Comparison of ENCODE assay signal across 20 cellular contexts in genomic region chr20:1338801-1339200, GRCh38. TPM values are rescaled to one million over a fixed set of nuclear protein-coding genes. Genes with fewer than 3 reads are reported as not detected.
DNase-seq lines count a peak whose midpoint lies in the region; ATAC-seq and TF ChIP-seq lines count a peak whose summit lies in the region.
"Had no signal": no experiment of that assay in that cellular context is flagged by ENCODE, and none has a peak within 500 bp of the region (broad histone marks: within the 10 kb centered on the region; RNA-seq: fewer than 3 reads in every experiment).

No MANE protein-coding gene starts in this region.

- H3K27ac ChIP-seq in left ventricle myocardium inferior (replicated peaks) (peak overlapping the region; percentile 81), right cardiac atrium (ENCODE audit: low read length) (no peak overlapping the region), angular gyrus (ENCODE audit: low read depth, low read length) (peak overlapping the region; percentile 7), lower lobe of right lung (peak overlapping the region; percentile 18), thyroid gland (peak overlapping the region in 2 of 3 donors; percentile 3 to 17)

- H3K27me3 ChIP-seq in left ventricle myocardium inferior (ENCODE audit: low read depth) (no peaks in the 10 kb centered on the region), right cardiac atrium (ENCODE audit: control insufficient read depth, insufficient read depth) (no peaks in the 10 kb centered on the region), lower lobe of right lung (ENCODE audit: low read depth) (no peaks in the 10 kb centered on the region), thyroid gland (no peaks in the 10 kb centered on the region)

- no peaks in the 10 kb centered on the region for H3K9me3 ChIP-seq in left ventricle myocardium inferior (replicated peaks)
- H3K9me3 ChIP-seq in right cardiac atrium (ENCODE audit: control insufficient read depth, low read length): no peaks in the 10 kb centered on the region
- H3K9me3 ChIP-seq in lower lobe of right lung: no peaks in the 10 kb centered on the region
- H3K9me3 ChIP-seq in thyroid gland: no peaks in the 10 kb centered on the region
- H3K9me3 ChIP-seq: Caco-2 had no signal

- 83% methylated on average over 4 of the region's 4 CpGs for WGBS in right cardiac atrium
- WGBS in thyroid gland, 2 donors: 85 to 91% methylated on average over 4 of the region's 4 CpGs

- no peak for TF ChIP-seq POLR2A in thyroid gland (IDR thresholded peaks at IDR 0.05)

- H3K36me3 ChIP-seq in left ventricle myocardium inferior (no peaks in the 10 kb centered on the region), lower lobe of right lung (no peaks in the 10 kb centered on the region), thyroid gland (no peaks in the 10 kb centered on the region)

- intact Hi-C loops in left ventricle myocardium inferior (cut with micrococcal nuclease): no loop called here
- intact Hi-C loops in right cardiac atrium (cut with DNase I): loop anchor here in 1 of 4 donors (5.0 kb wide), 1 partner anchor 34 kb away; no protein-coding TSS in a partner anchor
- intact Hi-C loops in lower lobe of right lung (cut with DNase I): no loop called here
- intact Hi-C loops in thyroid gland (cut with DNase I): no loop called here

- TF ChIP-seq CTCF in left ventricle myocardium inferior (IDR thresholded peaks at IDR 0.05; ENCODE audit: borderline replicate concordance) (no peak), lower lobe of right lung (IDR thresholded peaks at IDR 0.05) (no peak), thyroid gland (IDR thresholded peaks at IDR 0.05) (no peak)

- POLR2A ChIA-PET in HEK293T (lab: Yijun Ruan, JAX): interaction anchor here (1.2 to 1.3 kb wide), 2 partner anchors 11 to 13 kb away, joined by 3 read pairs; no protein-coding TSS in a partner anchor

- CTCF ChIA-PET in HEK293T (lab: Yijun Ruan, JAX): no interaction called here

- DNase-seq in left ventricle myocardium inferior: no peak
- no peak for DNase-seq in right cardiac atrium
- DNase-seq in lower lobe of right lung: no peak
- DNase-seq in thyroid gland: no peak
- no peak for DNase-seq in NCI-H446 treated with DMSO at 0.1 percent for 48 hours (lab: John Stamatoyannopoulos, UW)
- no peak for DNase-seq in HEK293T (ENCODE audit: extremely low spot score)
- DNase-seq in activated CD4-positive, alpha-beta T cell treated with anti-CD3 and anti-CD28 coated beads for 48 hours: no peak
- DNase-seq: Caco-2; CD4-positive, alpha-beta T cell; DMS153; HCEC 1CT; NCI-H1105; NCI-H1694; NCI-H2081 treated with DMSO at 0.1 percent for 48 hours; OCI-M1; RPMI8226; SIG-M5 had no signal

- peaks cover 47% of the 10 kb centered on the region for H3K4me1 ChIP-seq in left ventricle myocardium inferior
- H3K4me1 ChIP-seq in right cardiac atrium (ENCODE audit: control insufficient read depth, insufficient read depth, low read length): peaks cover 15% of the 10 kb centered on the region
- H3K4me1 ChIP-seq in lower lobe of right lung: peaks cover 39% of the 10 kb centered on the region
- H3K4me1 ChIP-seq in thyroid gland: peaks cover 15 to 38% of the 10 kb centered on the region in 2 donors

- H3K4me3 ChIP-seq in left ventricle myocardium inferior (no peak overlapping the region), right cardiac atrium (ENCODE audit: low read length) (no peak overlapping the region), lower lobe of right lung (no peak overlapping the region), thyroid gland (replicated peaks in 1 of 3) (no peak overlapping the region)
- H3K4me3 ChIP-seq: GM12878, K562 had no signal

- no peak for ATAC-seq in right cardiac atrium
- ATAC-seq in lower lobe of right lung: no peak
- ATAC-seq: GM12878, K562 had no signal

TF ChIP-seq in HEK293T, 16 proteins besides CTCF, POLR2A, EP300 and RAD21:
- TF ChIP-seq FOXM1 (IDR thresholded peaks at IDR 0.05; ENCODE audit: borderline replicate concordance) (no peak), SUZ12 (IDR thresholded peaks at IDR 0.05) (no peak), SP1 (IDR thresholded peaks at IDR 0.05) (no peak), CTBP1 (IDR thresholded peaks at IDR 0.05; ENCODE audit: borderline replicate concordance) (no peak), NFRKB (IDR thresholded peaks at IDR 0.05) (no peak)
TF ChIP-seq in HEK293T: peak in this region for 0.

RNA-seq across cellular contexts. Expression of gene SDCBP2, which starts 9.9 kb away (rescaled TPM):
- 2.2 TPM for total RNA-seq in left ventricle myocardium inferior
- total RNA-seq in right cardiac atrium: 1 to 10 TPM; 1.9 to 2.2 (median 2.2) TPM
- polyA plus RNA-seq in right cardiac atrium: 2.0 TPM
- 10.8 TPM for total RNA-seq in lower lobe of right lung
- total RNA-seq in thyroid gland: 10 to 100 TPM; 18.0 to 37.6 (median 34.7) TPM

RNA-seq across cellular contexts. Expression of gene FKBP1A, which starts 54.1 kb away (rescaled TPM):
- total RNA-seq in left ventricle myocardium inferior (124 TPM), right cardiac atrium (100 to 1,000 TPM; 105 to 162 (median 140) TPM), lower lobe of right lung (291 TPM), thyroid gland (100 to 1,000 TPM; 142 to 272 (median 189) TPM)
- 129 TPM for polyA plus RNA-seq in right cardiac atrium
